In genomic region chr9:93690618-93691017, GRCh38 we compare ENCODE assay signal across 26 cellular contexts.
"Had no signal": no experiment of that assay in that cellular context is flagged by ENCODE, and none has a peak within 500 bp of the region (broad histone marks: within the 10 kb centered on the region; RNA-seq: fewer than 3 reads in every experiment).

No MANE protein-coding gene starts in this region.

- FAIRE-seq: endometrium, endothelial cell of umbilical vein had no signal

- H3K4me1 ChIP-seq: colonic mucosa, esophagus muscularis mucosa, esophagus squamous epithelium, foreskin keratinocyte, gastrocnemius medialis, gastroesophageal sphincter, heart left ventricle, heart right ventricle had no signal

- H3K9me3 ChIP-seq: colonic mucosa had no signal

- H3K79me2 ChIP-seq: hepatocyte had no signal

- H3K4me3 ChIP-seq: colonic mucosa, coronary artery, dorsolateral prefrontal cortex, esophagus muscularis mucosa, esophagus squamous epithelium, gastrocnemius medialis, gastroesophageal sphincter, heart left ventricle, heart right ventricle, hepatocyte had no signal

- H3K27me3 ChIP-seq: colonic mucosa, dorsolateral prefrontal cortex, esophagus muscularis mucosa, foreskin keratinocyte, gastrocnemius medialis, gastroesophageal sphincter, heart left ventricle, hepatocyte had no signal

- H3K27ac ChIP-seq: colonic mucosa, coronary artery, dorsolateral prefrontal cortex, epithelial cell of prostate, esophagus muscularis mucosa, esophagus squamous epithelium, foreskin keratinocyte, gastrocnemius medialis, gastroesophageal sphincter, heart left ventricle, heart right ventricle, hepatocyte had no signal

- ATAC-seq: effector memory CD8-positive, alpha-beta T cell; esophagus mucosa; foreskin keratinocyte; gastrocnemius medialis; gastroesophageal sphincter; heart left ventricle; heart right ventricle had no signal

- H3K4me2 ChIP-seq: hepatocyte had no signal

- H3K36me3 ChIP-seq: colonic mucosa, esophagus muscularis mucosa, esophagus squamous epithelium, gastrocnemius medialis, gastroesophageal sphincter, heart left ventricle, heart right ventricle had no signal

- DNase-seq: colonic mucosa; cortex of kidney; dermis blood vessel endothelial cell; dorsolateral prefrontal cortex; effector CD4-positive, alpha-beta T cell; effector CD8-positive, alpha-beta T cell; effector memory CD4-positive, alpha-beta T cell; effector memory CD8-positive, alpha-beta T cell; endodermal cell; erythroblast; esophagus squamous epithelium; foreskin keratinocyte; foreskin melanocyte; gastrocnemius medialis; glutamatergic neuron; head of caudate nucleus; heart left ventricle; heart right ventricle had no signal

- H2AFZ ChIP-seq: hepatocyte had no signal
